ENCODE assay signal across 8 cellular contexts in genomic region chr17:17849863-17850373, GRCh38. TPM values are rescaled to one million over a fixed set of nuclear protein-coding genes. Genes with fewer than 3 reads are reported as not detected.
DNase-seq lines count a peak whose midpoint lies in the region; ATAC-seq and TF ChIP-seq lines count a peak whose summit lies in the region.

No MANE protein-coding gene starts in this region.

- H3K27ac Mint-ChIP-seq in dendritic cell treated with granulocyte-macrophage colony-stimulating factor and Interleukin-4, amounts not matched to agents 40 ng/mL and 50 ng/mL, for 4 days: peak overlapping the region; percentile 94

- H4K20me1 ChIP-seq in KMS-11 (ENCODE audit: insufficient read depth): no peaks in the 10 kb centered on the region

- no peak overlapping the region for H3K4me3 ChIP-seq in KMS-11 (IDR thresholded peaks at IDR 0.05; ENCODE audit: insufficient read depth, low read depth, low read length)
- no peak overlapping the region for H3K4me3 ChIP-seq in testis

- peak; percentile 2 for TF ChIP-seq POLR2A in testis (IDR thresholded peaks at IDR 0.05)

- H3K4me1 Mint-ChIP-seq in dendritic cell treated with granulocyte-macrophage colony-stimulating factor and Interleukin-4, amounts not matched to agents 40 ng/mL and 50 ng/mL, for 4 days (ENCODE audit: low read depth): peaks cover 67% of the 10 kb centered on the region

- H3K4me1 ChIP-seq in KMS-11 (ENCODE audit: low read depth, poor library complexity, severe bottlenecking) (peaks cover 51% of the 10 kb centered on the region), testis (peaks cover 37% of the 10 kb centered on the region)

- no peak overlapping the region for H3K9ac ChIP-seq in KMS-11

- no peaks in the 10 kb centered on the region for H3K9me3 Mint-ChIP-seq in dendritic cell treated with granulocyte-macrophage colony-stimulating factor and Interleukin-4, amounts not matched to agents 40 ng/mL and 50 ng/mL, for 4 days

- H2AFZ ChIP-seq in KMS-11 (ENCODE audit: low read depth): no peak overlapping the region

- no peaks in the 10 kb centered on the region for H3K36me3 ChIP-seq in KMS-11 (ENCODE audit: insufficient read depth)
- H3K36me3 ChIP-seq in testis (ENCODE audit: low read depth, missing control alignments): no peaks in the 10 kb centered on the region

- H3K27me3 Mint-ChIP-seq in dendritic cell treated with granulocyte-macrophage colony-stimulating factor and Interleukin-4, amounts not matched to agents 40 ng/mL and 50 ng/mL, for 4 days: no peaks in the 10 kb centered on the region

- H3K9me3 ChIP-seq in testis: no peaks in the 10 kb centered on the region

- H3K4me3 Mint-ChIP-seq in dendritic cell treated with granulocyte-macrophage colony-stimulating factor and Interleukin-4, amounts not matched to agents 40 ng/mL and 50 ng/mL, for 4 days: no peak overlapping the region

- peak; percentile 4 to 16 for ATAC-seq in activated CD4-positive, CD25-positive, alpha-beta regulatory T cell treated with anti-CD3 and anti-CD28 coated beads, Interleukin-2, amount 50 U/mL, for 24 hours
- no peak for ATAC-seq in GM21360 (IDR thresholded peaks at IDR 0.05; ENCODE audit: unreplicated experiment)

- intact Hi-C loops in dendritic cell treated with granulocyte-macrophage colony-stimulating factor and Interleukin-4, amounts not matched to agents 40 ng/mL and 50 ng/mL, for 4 days (cut with micrococcal nuclease): no loop called here
- intact Hi-C loops in testis (cut with DNase I; ENCODE audit: low total_unique reads): loop anchor here (5.0 kb wide), 1 partner anchor 168 kb away; the partner anchor contains the start of gene RAI1

- WGBS in testis, 2 donors: 50 to 71% methylated on average over 1 to 2 of the region's 2 CpGs

- no peak for TF ChIP-seq CTCF in KMS-11 (conservative IDR thresholded peaks at IDR 0.05; ENCODE audit: low read depth, low read length)
- TF ChIP-seq CTCF in testis (IDR thresholded peaks at IDR 0.05): peak in 2 of 3 experiments; percentile 13 to 44

- peaks cover 49% of the 10 kb centered on the region for H3K36me3 Mint-ChIP-seq in dendritic cell treated with granulocyte-macrophage colony-stimulating factor and Interleukin-4, amounts not matched to agents 40 ng/mL and 50 ng/mL, for 4 days (ENCODE audit: low read depth)

- H3K27me3 ChIP-seq in KMS-11 (ENCODE audit: insufficient read depth, low read depth): no peaks in the 10 kb centered on the region
- H3K27me3 ChIP-seq in testis: no peaks in the 10 kb centered on the region

- DNase-seq in Daoy (ENCODE audit: low read depth): peak; percentile 81
- DNase-seq in mucosa of gallbladder (ENCODE audit: low spot score): peak; percentile 58
- DNase-seq in testis: peak; percentile 82
- no peak for DNase-seq in COLO829 (ENCODE audit: low spot score)

- no peaks in the 10 kb centered on the region for H3K79me2 ChIP-seq in KMS-11 (ENCODE audit: insufficient read depth, low read depth)

- H3K4me2 ChIP-seq in KMS-11: peak overlapping the region; percentile 57

- H3K27ac ChIP-seq in KMS-11 (peak overlapping the region; percentile 58), testis (peak overlapping the region; percentile 47 to 59)

RNA-seq across cellular contexts. Expression of gene SREBF1, which starts 13.1 kb away (rescaled TPM):
- 19.1 and 24.7 TPM in 2 replicates for total RNA-seq in Daoy (2014; rRNA removed; shearing (Covaris generic))
- 129 TPM for total RNA-seq in mucosa of gallbladder
- total RNA-seq in testis: 100 to 1,000 TPM; 239 to 256 TPM
- 142 TPM for polyA plus RNA-seq in testis (ENCODE audit: insufficient read depth, low read depth, low replicate concordance)
